Comparison of ENCODE assay signal across 1 cellular context in genomic region chr6:75747371-75747984, GRCh38.
TF ChIP-seq lines count a peak whose summit lies in the region.

No MANE protein-coding gene starts in this region.

TF ChIP-seq in HepG2, 621 proteins besides CTCF, POLR2A, EP300 and RAD21 (continued from another document):
- TF ChIP-seq, protein P1, sequence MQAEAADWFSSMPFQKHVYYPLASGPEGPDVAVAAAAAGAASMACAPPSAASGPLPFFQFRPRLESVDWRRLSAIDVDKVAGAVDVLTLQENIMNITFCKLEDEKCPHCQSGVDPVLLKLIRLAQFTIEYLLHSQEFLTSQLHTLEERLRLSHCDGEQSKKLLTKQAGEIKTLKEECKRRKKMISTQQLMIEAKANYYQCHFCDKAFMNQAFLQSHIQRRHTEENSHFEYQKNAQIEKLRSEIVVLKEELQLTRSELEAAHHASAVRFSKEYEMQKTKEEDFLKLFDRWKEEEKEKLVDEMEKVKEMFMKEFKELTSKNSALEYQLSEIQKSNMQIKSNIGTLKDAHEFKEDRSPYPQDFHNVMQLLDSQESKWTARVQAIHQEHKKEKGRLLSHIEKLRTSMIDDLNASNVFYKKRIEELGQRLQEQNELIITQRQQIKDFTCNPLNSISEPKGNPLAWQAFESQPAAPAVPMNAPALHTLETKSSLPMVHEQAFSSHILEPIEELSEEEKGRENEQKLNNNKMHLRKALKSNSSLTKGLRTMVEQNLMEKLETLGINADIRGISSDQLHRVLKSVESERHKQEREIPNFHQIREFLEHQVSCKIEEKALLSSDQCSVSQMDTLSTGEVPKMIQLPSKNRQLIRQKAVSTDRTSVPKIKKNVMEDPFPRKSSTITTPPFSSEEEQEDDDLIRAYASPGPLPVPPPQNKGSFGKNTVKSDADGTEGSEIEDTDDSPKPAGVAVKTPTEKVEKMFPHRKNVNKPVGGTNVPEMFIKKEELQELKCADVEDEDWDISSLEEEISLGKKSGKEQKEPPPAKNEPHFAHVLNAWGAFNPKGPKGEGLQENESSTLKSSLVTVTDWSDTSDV (CRISPR knock-in tag; IDR thresholded peaks at IDR 0.05), result no peak
- TF ChIP-seq KAT2B (IDR thresholded peaks at IDR 0.05; ENCODE audit: borderline replicate concordance, low read depth, low read length) (peak; percentile 93), FOSL2 (CRISPR knock-in tag; IDR thresholded peaks at IDR 0.05) (0 out of 2 replicates have a peak, but pooled peaks have one; percentile 12), ZNF460 (CRISPR knock-in tag; IDR thresholded peaks at IDR 0.05; ENCODE audit: borderline replicate concordance) (peak; percentile 74; the same call in 1 of the 2 replicates)
